In genomic region chr17:78343099-78343432, GRCh38 we compare ENCODE assay signal across 8 cellular contexts. TPM values are rescaled to one million over a fixed set of nuclear protein-coding genes. Genes with fewer than 3 reads are reported as not detected.
DNase-seq lines count a peak whose midpoint lies in the region; ATAC-seq and TF ChIP-seq lines count a peak whose summit lies in the region.

No MANE protein-coding gene starts in this region.

- no peak for TF ChIP-seq CTCF in parathyroid adenoma (IDR thresholded peaks at IDR 0.05)
- TF ChIP-seq CTCF in GM10266 (IDR thresholded peaks at IDR 0.05; ENCODE audit: control insufficient read depth, insufficient read depth, low read depth, missing control alignments) = no peak

- no peaks in the 10 kb centered on the region for H3K79me2 ChIP-seq in parathyroid adenoma

- H3K9me3 ChIP-seq in parathyroid adenoma (ENCODE audit: control insufficient read depth, low read length) = no peaks in the 10 kb centered on the region

- peak; percentile 13 for ATAC-seq in activated CD4-positive, alpha-beta T cell treated with anti-CD3 and anti-CD28 coated beads for 36 hours

- no peaks in the 10 kb centered on the region for H3K36me3 ChIP-seq in parathyroid adenoma (ENCODE audit: control insufficient read depth, insufficient read depth, low read length)

- H3K4me2 ChIP-seq in parathyroid adenoma (ENCODE audit: low read length) = no peak overlapping the region

- no peaks in the 10 kb centered on the region for H3K4me1 ChIP-seq in parathyroid adenoma

- no peaks in the 10 kb centered on the region for H3K27me3 Mint-ChIP-seq in activated CD4-positive, alpha-beta T cell treated with anti-CD3 and anti-CD28 coated beads for 36 hours

- peaks cover 73% of the 10 kb centered on the region for H3K4me1 Mint-ChIP-seq in activated CD4-positive, alpha-beta T cell treated with anti-CD3 and anti-CD28 coated beads for 36 hours

- H3K27ac Mint-ChIP-seq in activated CD4-positive, alpha-beta T cell treated with anti-CD3 and anti-CD28 coated beads for 36 hours = peak overlapping the region; percentile 89

- intact Hi-C loops in activated CD4-positive, alpha-beta T cell treated with anti-CD3 and anti-CD28 coated beads for 36 hours (cut with DNase I, micrococcal nuclease) = no loop called here

- H3K4me3 Mint-ChIP-seq in activated CD4-positive, alpha-beta T cell treated with anti-CD3 and anti-CD28 coated beads for 36 hours = peak overlapping the region; percentile 55

- H2AFZ ChIP-seq in parathyroid adenoma = no peak overlapping the region

- no peaks in the 10 kb centered on the region for H3K27me3 ChIP-seq in parathyroid adenoma (ENCODE audit: control insufficient read depth, insufficient read depth, low read length)

- peak overlapping the region; percentile 82 for H3K27ac ChIP-seq in parathyroid adenoma

- DNase-seq in activated CD4-positive, alpha-beta T cell treated with anti-CD3 and anti-CD28 coated beads for 36 hours = peak; percentile 45
- no peak for DNase-seq in activated CD4-positive, alpha-beta T cell treated with anti-CD3 and anti-CD28 coated beads for 1 hour
- DNase-seq in activated CD4-positive, alpha-beta T cell treated with anti-CD3 and anti-CD28 coated beads, Interleukin-2, amount 50 U/mL, for 48 hours = peak; percentile 25 to 42
- DNase-seq in fibroblast of peridontal ligament (ENCODE audit: extremely low read depth) (peak; percentile 94), 8988T (no peak), GM10266 (ENCODE audit: extremely low spot score) (no peak), NCI-H526 treated with DMSO at 0.1 percent for 48 hours (lab: John Stamatoyannopoulos, UW) (no peak)

- no peak overlapping the region for H3K4me3 ChIP-seq in parathyroid adenoma (ENCODE audit: low read depth, low read length)

- CTCF ChIA-PET in activated CD4-positive, alpha-beta T cell treated with anti-CD3 and anti-CD28 coated beads for 36 hours (lab: Charles Lee) = interaction anchor here (0.7 to 1.4 kb wide), 4 partner anchors 26 to 1596 kb away, joined by 3 to 9 read pairs (median 3); no protein-coding TSS in a partner anchor

- H3K9ac ChIP-seq in parathyroid adenoma = no peak overlapping the region

- H3K36me3 Mint-ChIP-seq in activated CD4-positive, alpha-beta T cell treated with anti-CD3 and anti-CD28 coated beads for 36 hours (ENCODE audit: low read depth) = no peaks in the 10 kb centered on the region

- no peaks in the 10 kb centered on the region for H3K9me3 Mint-ChIP-seq in activated CD4-positive, alpha-beta T cell treated with anti-CD3 and anti-CD28 coated beads for 36 hours (ENCODE audit: low read depth)

- POLR2A ChIA-PET in activated CD4-positive, alpha-beta T cell treated with anti-CD3 and anti-CD28 coated beads for 36 hours (lab: Charles Lee) = interaction anchor here (0.7 to 1.6 kb wide), 5 partner anchors 9 to 39 kb away, joined by 3 to 11 read pairs (median 4); partner anchors contain the start of gene SOCS3

RNA-seq across cellular contexts. Expression of gene SOCS3, which starts 16.8 kb away (rescaled TPM):
- total RNA-seq in activated CD4-positive, alpha-beta T cell treated with anti-CD3 and anti-CD28 coated beads for 36 hours = 100 to 1,000 TPM; 150 to 162 TPM

RNA-seq across cellular contexts. Expression of gene PGS1, which starts 35.4 kb away (rescaled TPM):
- total RNA-seq in activated CD4-positive, alpha-beta T cell treated with anti-CD3 and anti-CD28 coated beads for 36 hours = 10 to 100 TPM; 73.3 to 75.0 TPM

Comparison
In these comparisons a context has a peak if more than half of its experiments do, and no peak if none do; other contexts are left out.
1. DNase-seq: peak in activated CD4-positive, alpha-beta T cell treated with anti-CD3 and anti-CD28 coated beads for 36 hours (single experiment), activated CD4-positive, alpha-beta T cell treated with anti-CD3 and anti-CD28 coated beads, Interleukin-2, amount 50 U/mL, for 48 hours (2 of 2) and fibroblast of peridontal ligament (single experiment); none in activated CD4-positive, alpha-beta T cell treated with anti-CD3 and anti-CD28 coated beads for 1 hour (single experiment), 8988T (single experiment), GM10266 (single experiment) and NCI-H526 treated with DMSO at 0.1 percent for 48 hours (single experiment).